In the genomic region with DNA sequence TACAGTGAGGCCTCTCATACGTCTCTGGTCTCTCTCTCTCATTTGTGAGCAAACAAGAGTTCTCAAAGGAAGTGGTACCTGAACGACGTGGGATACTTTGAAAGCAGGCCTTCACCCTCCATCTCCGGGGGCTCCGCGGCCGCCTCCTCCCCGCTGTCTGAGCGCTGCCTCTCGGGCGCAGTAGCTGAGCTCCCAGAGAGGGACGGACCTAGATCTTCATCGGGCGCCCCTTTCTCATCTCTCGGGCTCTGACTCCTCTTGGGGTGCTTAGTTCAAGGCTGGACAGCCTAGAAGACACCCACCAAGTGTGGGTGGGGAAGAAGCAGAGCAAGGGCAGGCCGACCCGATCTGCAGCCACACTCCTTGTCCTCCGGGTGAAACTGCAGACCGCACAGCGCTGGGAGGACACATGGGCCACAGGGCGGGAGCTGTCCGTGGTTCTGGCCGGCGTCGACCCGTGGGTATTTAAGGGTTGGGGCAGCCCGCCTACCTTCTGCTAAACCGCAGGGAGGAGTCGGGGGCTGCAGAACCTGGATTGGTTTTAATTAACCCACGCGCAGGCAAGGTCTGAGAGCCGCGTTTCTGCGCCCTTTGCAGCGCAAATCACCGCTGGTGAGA, we compare ENCODE assay signal across 10 cellular contexts.
A peak's percentile ranks its signal among the peaks of the same experiment; 100 is the strongest.
DNase-seq lines count a peak whose midpoint lies in the region; TF ChIP-seq lines count a peak whose summit lies in the region.
"Had no signal": no experiment of that assay in that cellular context is flagged by ENCODE, and none has a peak within 500 bp of the region (broad histone marks: within the 10 kb centered on the region; RNA-seq: fewer than 3 reads in every experiment).

No MANE protein-coding gene starts in this region.

- H3K4me1 Mint-ChIP-seq in nephron progenitor cell = peaks cover 5% of the 10 kb centered on the region

- TF ChIP-seq CTCF in nephron progenitor cell (IDR thresholded peaks at IDR 0.05) (no peak), ascending aorta (IDR thresholded peaks at IDR 0.05) (no peak)

- intact Hi-C loops in ascending aorta (cut with DNase I) = no loop called here

- no peaks in the 10 kb centered on the region for H3K9me3 ChIP-seq in ascending aorta

- H3K27me3 Mint-ChIP-seq in nephron progenitor cell (ENCODE audit: low read depth, poor library complexity) = peaks cover 71% of the 10 kb centered on the region

- no peaks in the 10 kb centered on the region for H3K4me1 ChIP-seq in ascending aorta

- H3K27ac Mint-ChIP-seq in nephron progenitor cell = no peak overlapping the region

- H3K4me3 ChIP-seq in ascending aorta = no peak overlapping the region

- H3K27ac ChIP-seq in ascending aorta = no peak overlapping the region

- H3K36me3 Mint-ChIP-seq in nephron progenitor cell (ENCODE audit: low read depth) = no peaks in the 10 kb centered on the region

- no peaks in the 10 kb centered on the region for H3K9me3 Mint-ChIP-seq in nephron progenitor cell

- H3K27me3 ChIP-seq in ascending aorta = no peaks in the 10 kb centered on the region

- peak; percentile 20 for DNase-seq in ELR (ENCODE audit: low read depth)
- DNase-seq in fibroblast of peridontal ligament (ENCODE audit: extremely low read depth) = peak; percentile 1
- peak; percentile 94 for DNase-seq in nephron progenitor cell
- DNase-seq in NCI-H146 (lab: John Stamatoyannopoulos, UW) = no peak
- DNase-seq in activated T-cell treated with anti-CD3 and anti-CD28 coated beads, Interleukin-2, amount 50 U/mL, for 1 hour = no peak
- no peak for DNase-seq in T1000 (lab: John Stamatoyannopoulos, UW)
- DNase-seq in ascending aorta (ENCODE audit: low spot score in 2 of 2) = no peak
- DNase-seq: GF-D8, NCI-H446 had no signal

- H3K36me3 ChIP-seq in ascending aorta = no peaks in the 10 kb centered on the region

- H3K4me3 Mint-ChIP-seq in nephron progenitor cell = no peak overlapping the region

TF ChIP-seq in PFSK-1, 5 proteins besides CTCF, POLR2A, EP300 and RAD21:
- TF ChIP-seq, protein P1, sequence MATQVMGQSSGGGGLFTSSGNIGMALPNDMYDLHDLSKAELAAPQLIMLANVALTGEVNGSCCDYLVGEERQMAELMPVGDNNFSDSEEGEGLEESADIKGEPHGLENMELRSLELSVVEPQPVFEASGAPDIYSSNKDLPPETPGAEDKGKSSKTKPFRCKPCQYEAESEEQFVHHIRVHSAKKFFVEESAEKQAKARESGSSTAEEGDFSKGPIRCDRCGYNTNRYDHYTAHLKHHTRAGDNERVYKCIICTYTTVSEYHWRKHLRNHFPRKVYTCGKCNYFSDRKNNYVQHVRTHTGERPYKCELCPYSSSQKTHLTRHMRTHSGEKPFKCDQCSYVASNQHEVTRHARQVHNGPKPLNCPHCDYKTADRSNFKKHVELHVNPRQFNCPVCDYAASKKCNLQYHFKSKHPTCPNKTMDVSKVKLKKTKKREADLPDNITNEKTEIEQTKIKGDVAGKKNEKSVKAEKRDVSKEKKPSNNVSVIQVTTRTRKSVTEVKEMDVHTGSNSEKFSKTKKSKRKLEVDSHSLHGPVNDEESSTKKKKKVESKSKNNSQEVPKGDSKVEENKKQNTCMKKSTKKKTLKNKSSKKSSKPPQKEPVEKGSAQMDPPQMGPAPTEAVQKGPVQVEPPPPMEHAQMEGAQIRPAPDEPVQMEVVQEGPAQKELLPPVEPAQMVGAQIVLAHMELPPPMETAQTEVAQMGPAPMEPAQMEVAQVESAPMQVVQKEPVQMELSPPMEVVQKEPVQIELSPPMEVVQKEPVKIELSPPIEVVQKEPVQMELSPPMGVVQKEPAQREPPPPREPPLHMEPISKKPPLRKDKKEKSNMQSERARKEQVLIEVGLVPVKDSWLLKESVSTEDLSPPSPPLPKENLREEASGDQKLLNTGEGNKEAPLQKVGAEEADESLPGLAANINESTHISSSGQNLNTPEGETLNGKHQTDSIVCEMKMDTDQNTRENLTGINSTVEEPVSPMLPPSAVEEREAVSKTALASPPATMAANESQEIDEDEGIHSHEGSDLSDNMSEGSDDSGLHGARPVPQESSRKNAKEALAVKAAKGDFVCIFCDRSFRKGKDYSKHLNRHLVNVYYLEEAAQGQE (IDR thresholded peaks at IDR 0.05; ENCODE audit: insufficient read depth in 1 of 2, low read depth in 2 of 2, low read length in 2 of 2) = peak; percentile 88 to 94
- TF ChIP-seq SIN3A (IDR thresholded peaks at IDR 0.05; ENCODE audit: borderline replicate concordance, insufficient read depth, low read length) (no peak), POLR2AphosphoS5 (IDR thresholded peaks at IDR 0.05; ENCODE audit: low read depth, low read length) (no peak)

Comparison
In these comparisons a context has a peak if more than half of its experiments do, and no peak if none do; other contexts are left out.
1. DNase-seq: peak in ELR (single experiment), fibroblast of peridontal ligament (single experiment) and nephron progenitor cell (single experiment); none in NCI-H146 (single experiment), activated T-cell treated with anti-CD3 and anti-CD28 coated beads, Interleukin-2, amount 50 U/mL, for 1 hour (single experiment), T1000 (single experiment) and ascending aorta (0 of 2).